In genomic region chr4:123107444-123108252, GRCh38 we compare ENCODE assay signal across 25 cellular contexts.
DNase-seq lines count a peak whose midpoint lies in the region; ATAC-seq and TF ChIP-seq lines count a peak whose summit lies in the region.
"Had no signal": no experiment of that assay in that cellular context is flagged by ENCODE, and none has a peak within 500 bp of the region (broad histone marks: within the 10 kb centered on the region; RNA-seq: fewer than 3 reads in every experiment).

No MANE protein-coding gene starts in this region.

- no peak overlapping the region for H3K4me3 ChIP-seq in RWPE2 (ENCODE audit: severe bottlenecking)
- no peak overlapping the region for H3K4me3 ChIP-seq in upper lobe of right lung
- H3K4me3 ChIP-seq: GM23248 had no signal

- peak; percentile 66 for DNase-seq in Right ventricle myocardium inferior (ENCODE audit: missing footprints)
- no peak for DNase-seq in left cardiac atrium
- peak; percentile 43 for DNase-seq in RWPE2 (ENCODE audit: low spot score)
- DNase-seq in mesenteric fat pad (ENCODE audit: low spot score) = peak; percentile 81
- no peak for DNase-seq in upper lobe of right lung
- DNase-seq in SK-N-DZ (ENCODE audit: low spot score) = no peak
- no peak for DNase-seq in hypothalamus (lab: John Stamatoyannopoulos, UW)
- no peak for DNase-seq in activated gamma-delta T cell treated with Interleukin-2 at 50 U/mL for 16 hours
- DNase-seq: 8988T, AML-193, C1 segment of cervical spinal cord, DMS53, GDM1, GM23248, Karpas-422, NCI-H1694, NCI-H2081, NCI-H2171, NCI-H345, NCI-H524 treated with DMSO at 0.1 percent for 48 hours, NCI-H82, OCI-M1, SHP77 treated with DMSO at 0.1 percent for 48 hours, SK-N-SH had no signal

- intact Hi-C loops in Right ventricle myocardium inferior (cut with DNase I) (loop anchor here (10.0 kb wide), 1 partner anchor 287 kb away; the partner anchor contains the start of gene SPRY1), left cardiac atrium (cut with DNase I) (loop anchor here (10.0 kb wide), 3 partner anchors 1007 to 1217 kb away; no protein-coding TSS in a partner anchor), upper lobe of right lung (cut with DNase I) (loop anchor here (10.0 kb wide), 1 partner anchor 1007 kb away; no protein-coding TSS in a partner anchor)

- H3K27me3 ChIP-seq in RWPE2 (ENCODE audit: insufficient read depth, poor library complexity, severe bottlenecking) (no peaks in the 10 kb centered on the region), upper lobe of right lung (no peaks in the 10 kb centered on the region)

- H3K36me3 ChIP-seq in RWPE2 (ENCODE audit: low read depth) (no peaks in the 10 kb centered on the region), upper lobe of right lung (no peaks in the 10 kb centered on the region)

- ATAC-seq in Right ventricle myocardium inferior (no peak), left cardiac atrium (no peak), RWPE2 (ENCODE audit: low read depth) (no peak), upper lobe of right lung (peak; percentile 28)
- ATAC-seq: HCT116 had no signal

- TF ChIP-seq CTCF in RWPE2 (IDR thresholded peaks at IDR 0.05; ENCODE audit: poor library complexity, severe bottlenecking) (no peak), upper lobe of right lung (IDR thresholded peaks at IDR 0.05) (no peak)

- H3K27ac ChIP-seq in RWPE2 (ENCODE audit: poor library complexity, severe bottlenecking) = no peak overlapping the region
- H3K27ac ChIP-seq in upper lobe of right lung = no peak overlapping the region
- H3K27ac ChIP-seq: GM23248 had no signal

- H3K9me3 ChIP-seq in RWPE2 (ENCODE audit: severe bottlenecking) = no peaks in the 10 kb centered on the region
- no peaks in the 10 kb centered on the region for H3K9me3 ChIP-seq in upper lobe of right lung
- H3K9me3 ChIP-seq: SK-N-SH had no signal

- peaks cover 12% of the 10 kb centered on the region for H3K4me1 ChIP-seq in RWPE2 (ENCODE audit: insufficient read depth, poor library complexity, severe bottlenecking)
- peaks cover 6% of the 10 kb centered on the region for H3K4me1 ChIP-seq in upper lobe of right lung

Comparison
In these comparisons a context has a peak if more than half of its experiments do, and no peak if none do; other contexts are left out.
1. DNase-seq: peak in Right ventricle myocardium inferior (single experiment), RWPE2 (single experiment) and mesenteric fat pad (single experiment); none in left cardiac atrium (single experiment), upper lobe of right lung (single experiment), SK-N-DZ (single experiment), hypothalamus (0 of 51) and activated gamma-delta T cell treated with Interleukin-2 at 50 U/mL for 16 hours (single experiment).